20 cellular contexts compared by ENCODE assay signal in genomic region chr4:184575306-184575705, GRCh38.
DNase-seq lines count a peak whose midpoint lies in the region; ATAC-seq and TF ChIP-seq lines count a peak whose summit lies in the region.
"Had no signal": no experiment of that assay in that cellular context is flagged by ENCODE, and none has a peak within 500 bp of the region (broad histone marks: within the 10 kb centered on the region; RNA-seq: fewer than 3 reads in every experiment).

No MANE protein-coding gene starts in this region.

- no peaks in the 10 kb centered on the region for H3K27me3 Mint-ChIP-seq in activated T-cell treated with anti-CD3 and anti-CD28 coated beads, Interleukin-2, amount 50 U/mL, for 24 hours
- H3K27me3 Mint-ChIP-seq: CD8-positive, alpha-beta memory T cell had no signal

- TF ChIP-seq POLR2A in erythroblast (IDR thresholded peaks at IDR 0.05; ENCODE audit: low read length) (no peak), transverse colon (IDR thresholded peaks at IDR 0.05) (no peak)

- 14 to 25% methylated on average over 1 of the region's 1 CpG for WGBS in transverse colon (ENCODE audit: low coverage in 1 of 2), 2 donors

- peaks cover 12% of the 10 kb centered on the region for H3K9me3 Mint-ChIP-seq in activated T-cell treated with anti-CD3 and anti-CD28 coated beads, Interleukin-2, amount 50 U/mL, for 24 hours

- H3K4me1 Mint-ChIP-seq in activated T-cell treated with anti-CD3 and anti-CD28 coated beads, Interleukin-2, amount 50 U/mL, for 24 hours (ENCODE audit: low read depth), result peaks cover 18% of the 10 kb centered on the region

- no peaks in the 10 kb centered on the region for H3K4me1 ChIP-seq in transverse colon
- H3K4me1 ChIP-seq: spleen, suprapubic skin had no signal

- H3K36me3 ChIP-seq in transverse colon, result no peaks in the 10 kb centered on the region
- H3K36me3 ChIP-seq: spleen, suprapubic skin had no signal

- H3K4me3 Mint-ChIP-seq in activated T-cell treated with anti-CD3 and anti-CD28 coated beads, Interleukin-2, amount 50 U/mL, for 24 hours, result peak overlapping the region; percentile 9
- H3K4me3 Mint-ChIP-seq: CD8-positive, alpha-beta memory T cell; T-helper 1 cell treated with Interleukin-12 subunit alpha and Interleukin-12 subunit beta and Interleukin-4 antibody, amounts not matched to agents 30 μg/mL and 1 μg/mL, for 36 hours had no signal

- in situ Hi-C loops in transverse colon (cut with MboI; ENCODE audit: low pct_ligation_motif_present in 1 of 4, low pct_unique_long_range_greater_than_20kb in 1 of 4, low sequenced_read_pairs in 3 of 4), result no loop called here

- H3K9me3 ChIP-seq in transverse colon, result no peaks in the 10 kb centered on the region
- H3K9me3 ChIP-seq: suprapubic skin had no signal

- no peak overlapping the region for H3K4me3 ChIP-seq in transverse colon
- H3K4me3 ChIP-seq: spleen, suprapubic skin had no signal

- no peak for TF ChIP-seq EP300 in transverse colon (IDR thresholded peaks at IDR 0.05; ENCODE audit: low read depth)

- intact Hi-C loops in transverse colon (cut with DNase I; ENCODE audit: low total_unique reads), result no loop called here

- H3K36me3 Mint-ChIP-seq in activated T-cell treated with anti-CD3 and anti-CD28 coated beads, Interleukin-2, amount 50 U/mL, for 24 hours (ENCODE audit: low read depth), result no peaks in the 10 kb centered on the region
- H3K36me3 Mint-ChIP-seq: CD8-positive, alpha-beta memory T cell had no signal

- DNase-seq in activated T-cell treated with anti-CD3 and anti-CD28 coated beads, Interleukin-2, amount 50 U/mL, for 24 hours, result no peak
- no peak for DNase-seq in activated T-cell treated with anti-CD3 and anti-CD28 coated beads, Interleukin-2, amount 50 U/mL, for 48 hours
- DNase-seq in RKO (ENCODE audit: low spot score) (peak; percentile 36), erythroblast (lab: John Stamatoyannopoulos, UW) (peak; percentile 7 to 9), transverse colon (no peak), NCI-H446 treated with DMSO at 0.1 percent for 48 hours (lab: John Stamatoyannopoulos, UW) (no peak)
- DNase-seq: activated CD4-positive, CD25-positive, alpha-beta regulatory T cell; CD8-positive, alpha-beta memory T cell; DMS79; effector memory CD4-positive, alpha-beta T cell; NCI-H1105; NCI-H526; spleen; stimulated activated CD8-positive, alpha-beta memory T cell treated with anti-CD3 and anti-CD28 coated beads, Interleukin-4, amount 100 ng/mL, for 48 hours had no signal

- TF ChIP-seq CTCF in transverse colon (IDR thresholded peaks at IDR 0.05), result no peak

- ATAC-seq in GM18868 (IDR thresholded peaks at IDR 0.05; ENCODE audit: unreplicated experiment) (peak; percentile 60), GM19452 (IDR thresholded peaks at IDR 0.05; ENCODE audit: unreplicated experiment) (no peak)
- ATAC-seq: left lobe of liver, Right ventricle myocardium inferior had no signal

- no peaks in the 10 kb centered on the region for H3K27me3 ChIP-seq in transverse colon
- H3K27me3 ChIP-seq: spleen, suprapubic skin had no signal

- peak overlapping the region; percentile 34 for H3K27ac Mint-ChIP-seq in activated T-cell treated with anti-CD3 and anti-CD28 coated beads, Interleukin-2, amount 50 U/mL, for 24 hours
- H3K27ac Mint-ChIP-seq: CD8-positive, alpha-beta memory T cell had no signal

- no peak overlapping the region for H3K27ac ChIP-seq in transverse colon
- H3K27ac ChIP-seq: spleen, suprapubic skin had no signal

Comparison
In these comparisons a context has a peak if more than half of its experiments do, and no peak if none do; other contexts are left out.
1. DNase-seq: peak in RKO (single experiment) and erythroblast (2 of 2); none in activated T-cell treated with anti-CD3 and anti-CD28 coated beads, Interleukin-2, amount 50 U/mL, for 24 hours (single experiment), activated T-cell treated with anti-CD3 and anti-CD28 coated beads, Interleukin-2, amount 50 U/mL, for 48 hours (0 of 2), transverse colon (single experiment) and NCI-H446 treated with DMSO at 0.1 percent for 48 hours (single experiment).